In genomic region chr16:4136229-4136813, GRCh38 we compare ENCODE assay signal across 1 cellular context.
TF ChIP-seq lines count a peak whose summit lies in the region.

No MANE protein-coding gene starts in this region.

TF ChIP-seq in H1, 55 proteins besides CTCF, POLR2A, EP300 and RAD21 (continued from another document):
- no peak for TF ChIP-seq JUN (IDR thresholded peaks at IDR 0.05; ENCODE audit: low read depth, low read length)
